In the genomic region with DNA sequence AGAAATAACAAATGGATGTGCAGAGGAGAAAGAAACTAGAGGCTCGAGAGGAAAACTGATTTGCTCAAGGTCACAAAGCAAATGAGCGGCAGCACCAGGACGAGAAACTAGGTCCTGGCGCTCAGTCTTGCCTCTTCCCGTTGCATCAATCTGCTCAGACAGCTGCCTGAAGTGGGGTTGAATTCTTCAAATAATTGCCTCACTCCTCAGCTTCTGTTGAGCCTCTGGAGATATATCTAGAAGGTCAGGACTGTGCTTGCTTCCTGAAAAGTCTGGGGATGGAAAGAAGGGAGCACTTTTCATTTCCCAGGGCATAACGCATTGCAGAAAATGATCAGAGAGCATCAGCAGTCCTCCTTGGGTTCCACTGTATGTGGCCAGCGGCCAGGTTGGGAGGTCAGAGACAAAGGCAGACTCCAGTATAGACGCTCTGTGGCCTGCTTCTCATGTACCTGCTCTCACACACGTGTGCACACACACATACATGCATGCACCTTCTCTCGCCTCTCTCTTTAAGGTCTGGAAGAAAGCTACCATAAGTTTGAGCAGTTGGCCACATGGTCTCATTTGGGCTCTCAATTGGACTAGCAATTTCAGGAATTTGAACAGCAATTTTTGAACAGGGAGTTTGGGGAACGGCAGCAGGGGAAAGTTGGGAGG, we compare ENCODE assay signal across 8 cellular contexts.
DNase-seq lines count a peak whose midpoint lies in the region; ATAC-seq, FAIRE-seq and TF ChIP-seq lines count a peak whose summit lies in the region.

No MANE protein-coding gene starts in this region.

- peak; percentile 3 for ATAC-seq in GM21619 (IDR thresholded peaks at IDR 0.05; ENCODE audit: unreplicated experiment)
- ATAC-seq in left lobe of liver = no peak

- DNase-seq in EL = peak; percentile 25
- DNase-seq in LHCN-M2 (ENCODE audit: low read depth) = peak; percentile 36
- DNase-seq in esophagus squamous epithelium (lab: John Stamatoyannopoulos, UW) = no peak
- DNase-seq in left lobe of liver (ENCODE audit: low spot score) = no peak
- DNase-seq in SJCRH30 = no peak
- DNase-seq in NCI-H2081 (lab: John Stamatoyannopoulos, UW) = no peak
- DNase-seq in GM12892 (ENCODE audit: insufficient read length) = no peak

- intact Hi-C loops in esophagus squamous epithelium (cut with DNase I) = no loop called here

- H3K27ac ChIP-seq in esophagus squamous epithelium (peak overlapping the region; percentile 18 to 61 (median 36)), SJCRH30 (no peak overlapping the region)

- H3K36me3 ChIP-seq in esophagus squamous epithelium (no peaks in the 10 kb centered on the region), SJCRH30 (no peaks in the 10 kb centered on the region)

- no peak for TF ChIP-seq CTCF in esophagus squamous epithelium (IDR thresholded peaks at IDR 0.05)

- FAIRE-seq in GM12892 (lab: Jason Lieb, UNC) = no peak

- no peaks in the 10 kb centered on the region for H3K27me3 ChIP-seq in esophagus squamous epithelium
- H3K27me3 ChIP-seq in SJCRH30 = no peaks in the 10 kb centered on the region; the same call in 1 of the 2 replicates

- H3K9me3 ChIP-seq in esophagus squamous epithelium (no peaks in the 10 kb centered on the region), SJCRH30 (replicated peaks) (no peaks in the 10 kb centered on the region)

- H3K4me1 ChIP-seq in esophagus squamous epithelium = peaks cover 20 to 85% (median 41%) of the 10 kb centered on the region in 3 donors
- peaks cover 27% of the 10 kb centered on the region for H3K4me1 ChIP-seq in SJCRH30

- 68 to 77% methylated on average over 10 to 11 of the region's 11 CpGs for WGBS in esophagus squamous epithelium, 2 donors

- TF ChIP-seq POLR2A in esophagus squamous epithelium (IDR thresholded peaks at IDR 0.05) (no peak), GM12892 (IDR thresholded peaks at IDR 0.05; ENCODE audit: low read depth, low read length) (no peak)

- H3K4me3 ChIP-seq in esophagus squamous epithelium = no peak overlapping the region
- no peak overlapping the region for H3K4me3 ChIP-seq in SJCRH30

Comparison
In these comparisons a context has a peak if more than half of its experiments do, and no peak if none do; other contexts are left out.
1. DNase-seq: peak in EL (single experiment) and LHCN-M2 (single experiment); none in esophagus squamous epithelium (single experiment), left lobe of liver (single experiment), SJCRH30 (0 of 2), NCI-H2081 (0 of 2) and GM12892 (single experiment).